Comparison of ENCODE assay signal across 8 cellular contexts in genomic region chr7:148987751-148988512, GRCh38. TPM values are rescaled to one million over a fixed set of nuclear protein-coding genes. Genes with fewer than 3 reads are reported as not detected.
DNase-seq lines count a peak whose midpoint lies in the region; ATAC-seq and TF ChIP-seq lines count a peak whose summit lies in the region.

No MANE protein-coding gene starts in this region.

- peak; percentile 1 for ATAC-seq in GM19395 (IDR thresholded peaks at IDR 0.05; ENCODE audit: unreplicated experiment)

- no peak for TF ChIP-seq POLR2A in vagina (IDR thresholded peaks at IDR 0.05)

- TF ChIP-seq CTCF in AG09309 (IDR thresholded peaks at IDR 0.05; ENCODE audit: control insufficient read depth, insufficient read depth, low read depth, low read length, missing control alignments), result no peak
- TF ChIP-seq CTCF in mesothelial cell of epicardium (IDR thresholded peaks at IDR 0.05; ENCODE audit: unreplicated experiment), result no peak
- no peak for TF ChIP-seq CTCF in vagina (IDR thresholded peaks at IDR 0.05)

- H3K9ac ChIP-seq in NT2/D1 (ENCODE audit: insufficient read length, low read depth), result peak overlapping the region; percentile 54

- H3K27ac Mint-ChIP-seq in dendritic cell treated with granulocyte-macrophage colony-stimulating factor and Interleukin-4, amounts not matched to agents 40 ng/mL and 50 ng/mL, for 4 days, result peak overlapping the region; percentile 86
- peak overlapping the region; percentile 96 for H3K27ac Mint-ChIP-seq in mesothelial cell of epicardium

- DNase-seq in AG09309 (ENCODE audit: low read depth) (no peak), NT2/D1 (ENCODE audit: low read depth, low spot score) (no peak), mesothelial cell of epicardium (ENCODE audit: low spot score in 2 of 2, unreplicated experiment in 2 of 2) (no peak), vagina (ENCODE audit: extremely low spot score in 2 of 2) (no peak), occipital lobe (lab: John Stamatoyannopoulos, UW) (no peak), cortex of kidney (lab: John Stamatoyannopoulos, UW) (no peak)

- H3K9me3 Mint-ChIP-seq in dendritic cell treated with granulocyte-macrophage colony-stimulating factor and Interleukin-4, amounts not matched to agents 40 ng/mL and 50 ng/mL, for 4 days, result no peaks in the 10 kb centered on the region
- H3K9me3 Mint-ChIP-seq in mesothelial cell of epicardium, result no peaks in the 10 kb centered on the region

- peak overlapping the region; percentile 86 for H3K4me3 Mint-ChIP-seq in dendritic cell treated with granulocyte-macrophage colony-stimulating factor and Interleukin-4, amounts not matched to agents 40 ng/mL and 50 ng/mL, for 4 days
- peak overlapping the region; percentile 93 for H3K4me3 Mint-ChIP-seq in mesothelial cell of epicardium

- peaks cover 3% of the 10 kb centered on the region for H3K27me3 Mint-ChIP-seq in dendritic cell treated with granulocyte-macrophage colony-stimulating factor and Interleukin-4, amounts not matched to agents 40 ng/mL and 50 ng/mL, for 4 days
- peaks cover 2% of the 10 kb centered on the region for H3K27me3 Mint-ChIP-seq in mesothelial cell of epicardium (ENCODE audit: low read depth)

- intact Hi-C loops in dendritic cell treated with granulocyte-macrophage colony-stimulating factor and Interleukin-4, amounts not matched to agents 40 ng/mL and 50 ng/mL, for 4 days (cut with micrococcal nuclease), result loop anchor here (5.0 kb wide), 1 partner anchor 39 kb away; the partner anchor contains the start of gene PDIA4
- intact Hi-C loops in vagina (cut with DNase I), result no loop called here

- no peaks in the 10 kb centered on the region for H3K36me3 ChIP-seq in NT2/D1 (ENCODE audit: insufficient read depth, insufficient read length, low read length)
- H3K36me3 ChIP-seq in vagina, result no peaks in the 10 kb centered on the region

- no peaks in the 10 kb centered on the region for H3K27me3 ChIP-seq in NT2/D1 (ENCODE audit: insufficient read depth, insufficient read length)
- H3K27me3 ChIP-seq in vagina, result no peaks in the 10 kb centered on the region

- H3K27ac ChIP-seq in vagina, result peak overlapping the region; percentile 84

- H3K36me3 Mint-ChIP-seq in dendritic cell treated with granulocyte-macrophage colony-stimulating factor and Interleukin-4, amounts not matched to agents 40 ng/mL and 50 ng/mL, for 4 days (ENCODE audit: low read depth), result peaks cover 8% of the 10 kb centered on the region
- no peaks in the 10 kb centered on the region for H3K36me3 Mint-ChIP-seq in mesothelial cell of epicardium

- H3K4me1 Mint-ChIP-seq in dendritic cell treated with granulocyte-macrophage colony-stimulating factor and Interleukin-4, amounts not matched to agents 40 ng/mL and 50 ng/mL, for 4 days (ENCODE audit: low read depth), result peaks cover 37% of the 10 kb centered on the region
- peaks cover 39% of the 10 kb centered on the region for H3K4me1 Mint-ChIP-seq in mesothelial cell of epicardium

- H3K4me3 ChIP-seq in AG09309 (ENCODE audit: control insufficient read depth, low read depth, low read length) (peak overlapping the region; percentile 89), NT2/D1 (ENCODE audit: insufficient read length, low read depth) (peak overlapping the region; percentile 53), vagina (peak overlapping the region; percentile 61 to 66)

- H3K4me1 ChIP-seq in NT2/D1 (ENCODE audit: insufficient read depth, insufficient read length) (no peaks in the 10 kb centered on the region), vagina (peaks cover 15% of the 10 kb centered on the region)

- H3K9me3 ChIP-seq in NT2/D1 (ENCODE audit: insufficient read depth, low read length) (no peaks in the 10 kb centered on the region), vagina (no peaks in the 10 kb centered on the region)

RNA-seq across cellular contexts. Expression of gene PDIA4, which starts 40.4 kb away (rescaled TPM):
- 164 to 169 TPM (median 164 TPM) in 3 replicates for total RNA-seq in mesothelial cell of epicardium
- total RNA-seq in vagina, result 69.5 TPM
- 69.6 TPM for total RNA-seq in occipital lobe
